20 cellular contexts compared by ENCODE assay signal in the genomic region with DNA sequence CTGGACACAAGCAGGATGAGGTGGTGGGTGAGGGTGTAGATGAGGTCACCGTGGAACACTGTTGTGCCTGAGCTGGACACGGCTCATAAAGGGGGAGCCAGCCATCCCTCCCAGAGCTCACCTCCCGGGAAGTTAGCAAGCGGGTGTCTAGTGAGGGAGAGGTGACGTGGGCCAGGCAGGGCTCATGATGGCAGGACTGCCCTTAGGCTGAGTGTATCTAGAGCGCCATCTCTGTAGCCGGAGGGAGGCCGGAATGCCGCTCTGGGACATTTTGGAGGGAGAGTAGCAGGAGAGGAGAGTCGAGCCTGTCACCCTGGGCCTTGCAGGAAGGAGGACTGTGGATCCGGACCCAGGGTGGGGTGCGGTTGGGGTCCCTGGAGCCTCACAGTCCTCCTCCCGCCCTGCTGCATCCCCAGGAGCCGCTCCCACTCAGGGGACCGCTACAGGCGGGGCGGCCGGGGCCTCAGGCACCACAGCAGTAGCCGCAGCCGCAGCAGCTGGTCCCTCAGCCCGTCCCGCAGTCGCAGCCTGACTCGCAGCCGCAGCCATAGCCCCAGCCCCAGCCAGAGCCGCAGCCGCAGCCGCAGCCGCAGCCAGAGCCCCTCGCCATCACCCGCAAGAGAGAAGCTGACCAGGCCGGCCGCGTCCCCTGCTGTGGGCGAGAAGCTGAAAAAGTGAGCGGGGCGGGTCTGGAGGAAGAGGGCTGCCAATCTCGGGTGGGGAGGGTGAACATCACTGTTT. TPM values are rescaled to one million over a fixed set of nuclear protein-coding genes. Genes with fewer than 3 reads are reported as not detected.
DNase-seq lines count a peak whose midpoint lies in the region; ATAC-seq and TF ChIP-seq lines count a peak whose summit lies in the region.
"Had no signal": no experiment of that assay in that cellular context is flagged by ENCODE, and none has a peak within 500 bp of the region (broad histone marks: within the 10 kb centered on the region; RNA-seq: fewer than 3 reads in every experiment).

No MANE protein-coding gene starts in this region.

- no peak for ATAC-seq in HG03565 (IDR thresholded peaks at IDR 0.05; ENCODE audit: unreplicated experiment)
- no peak for ATAC-seq in heart right ventricle
- ATAC-seq: PC-3 had no signal

- H3K14ac ChIP-seq in H9 (ENCODE audit: insufficient read depth, low read length) (no peak overlapping the region), neuronal stem cell (ENCODE audit: low read length) (no peak overlapping the region)

- H2AFZ ChIP-seq in H9 (ENCODE audit: low read length), result no peak overlapping the region
- H2AFZ ChIP-seq in neuronal stem cell (ENCODE audit: low read length), result no peak overlapping the region
- H2AFZ ChIP-seq: GM23248 had no signal

- H3K79me2 ChIP-seq in H9 (ENCODE audit: insufficient read depth, low read length), result no peaks in the 10 kb centered on the region

- H3K4me1 Mint-ChIP-seq in CD4-positive, alpha-beta memory T cell, result no peaks in the 10 kb centered on the region
- H3K4me1 Mint-ChIP-seq in H9, result peaks cover 6 to 16% of the 10 kb centered on the region in 2 experiments
- peaks cover 24% of the 10 kb centered on the region for H3K4me1 Mint-ChIP-seq in dendritic cell treated with granulocyte-macrophage colony-stimulating factor and Interleukin-4, amounts not matched to agents 40 ng/mL and 50 ng/mL, for 4 days (ENCODE audit: low read depth)

- H3K9me3 ChIP-seq in CD4-positive, alpha-beta memory T cell (ENCODE audit: control insufficient read depth in 1 of 2, low read length in 2 of 2), result no peaks in the 10 kb centered on the region
- H3K9me3 ChIP-seq in H9 (ENCODE audit: control insufficient read depth, low read depth, low read length) (no peaks in the 10 kb centered on the region), neuronal stem cell (replicated peaks in 1 of 2; ENCODE audit: control insufficient read depth in 2 of 2, insufficient read depth in 1 of 2, low read depth in 1 of 2, low read length in 2 of 2) (no peaks in the 10 kb centered on the region), heart right ventricle (no peaks in the 10 kb centered on the region)
- H3K9me3 ChIP-seq: MG63 had no signal

- H3K56ac ChIP-seq in H9 (ENCODE audit: insufficient read length, low read depth, low read length), result no peak overlapping the region

- H4K91ac ChIP-seq in H9 (ENCODE audit: insufficient read length, low read depth, low read length) (no peak overlapping the region), neuronal stem cell (ENCODE audit: low read depth, low read length, poor library complexity) (no peak overlapping the region)

- H3K79me1 ChIP-seq in H9 (ENCODE audit: insufficient read depth, low read depth, low read length, poor library complexity, severe bottlenecking) (no peaks in the 10 kb centered on the region), neuronal stem cell (ENCODE audit: low read depth, low read length) (peaks cover 15% of the 10 kb centered on the region)

- no peak overlapping the region for H2BK20ac ChIP-seq in H9 (ENCODE audit: low read depth, low read length, poor library complexity, severe bottlenecking)

- no peak for TF ChIP-seq CTCF in H9 (conservative IDR thresholded peaks at IDR 0.05)
- TF ChIP-seq CTCF in heart right ventricle (IDR thresholded peaks at IDR 0.05), result no peak

- H3T11ph ChIP-seq in H9 (ENCODE audit: low read length), result no peak overlapping the region

- no peak overlapping the region for H2BK5ac ChIP-seq in H9 (ENCODE audit: insufficient read length, low read length)
- H2BK5ac ChIP-seq in neuronal stem cell (ENCODE audit: low read length), result no peak overlapping the region

- no peak overlapping the region for H3K27ac ChIP-seq in CD4-positive, alpha-beta memory T cell (ENCODE audit: low read depth, low read length)
- H3K27ac ChIP-seq in H9 (ENCODE audit: insufficient read length, low read depth, low read length), result no peak overlapping the region
- no peak overlapping the region for H3K27ac ChIP-seq in neuronal stem cell (replicated peaks; ENCODE audit: low read length)
- H3K27ac ChIP-seq in heart right ventricle, result no peak overlapping the region
- H3K27ac ChIP-seq: C4-2B, GM23248 had no signal

- H3K18ac ChIP-seq in H9 (ENCODE audit: insufficient read length, low read depth, low read length) (no peak overlapping the region), neuronal stem cell (ENCODE audit: low read length) (no peak overlapping the region)

- no peaks in the 10 kb centered on the region for H3K23me2 ChIP-seq in H9 (ENCODE audit: insufficient read length, low read depth, low read length, poor library complexity, severe bottlenecking)

- H3K23ac ChIP-seq in H9 (ENCODE audit: insufficient read length, low read depth, low read length) (no peak overlapping the region), neuronal stem cell (ENCODE audit: low read depth, low read length, poor library complexity) (peak overlapping the region; percentile 34)

- peaks cover 19 to 46% of the 10 kb centered on the region in 2 donors for H3K36me3 Mint-ChIP-seq in CD4-positive, alpha-beta memory T cell
- peaks cover 40 to 74% (median 60%) of the 10 kb centered on the region in 3 experiments for H3K36me3 Mint-ChIP-seq in H9 (ENCODE audit: insufficient read depth in 1 of 3, low read depth in 3 of 3)
- peaks cover 100% of the 10 kb centered on the region for H3K36me3 Mint-ChIP-seq in dendritic cell treated with granulocyte-macrophage colony-stimulating factor and Interleukin-4, amounts not matched to agents 40 ng/mL and 50 ng/mL, for 4 days (ENCODE audit: low read depth)

- CTCF ChIA-PET in CD4-positive, alpha-beta memory T cell (lab: Charles Lee; ENCODE audit: partially characterized antibody), result no interaction called here

- H2AK5ac ChIP-seq in H9 (ENCODE audit: insufficient read length, low read length) (no peak overlapping the region), neuronal stem cell (ENCODE audit: low read depth, low read length) (no peak overlapping the region)

- no peaks in the 10 kb centered on the region for H3K4me1 ChIP-seq in CD4-positive, alpha-beta memory T cell (ENCODE audit: insufficient read depth, low read length)
- H3K4me1 ChIP-seq in H9 (ENCODE audit: insufficient read depth, low read length) (no peaks in the 10 kb centered on the region), neuronal stem cell (ENCODE audit: control insufficient read depth in 2 of 2, insufficient read depth in 1 of 2, low read depth in 1 of 2, low read length in 2 of 2) (no peaks in the 10 kb centered on the region), heart right ventricle (no peaks in the 10 kb centered on the region)

- WGBS in H9 (ENCODE audit: extremely low coverage, insufficient read length, low lambda C conversion rate), result no CpG with 5 or more reads among the region's 38 CpGs
- no CpG with 5 or more reads among the region's 38 CpGs for WGBS in neuronal stem cell (ENCODE audit: extremely low coverage in 2 of 2, insufficient read length in 2 of 2, insufficient replicate concordance in 1 of 2), 2 donors
- 85 to 91% methylated on average over 38 of the region's 38 CpGs for WGBS in heart right ventricle, 2 donors

- DNase-seq in CD4-positive, alpha-beta memory T cell, result no peak
- DNase-seq in H9, result no peak
- no peak for DNase-seq in neuronal stem cell (ENCODE audit: low spot score)
- DNase-seq in heart right ventricle, result no peak
- DNase-seq in activated effector memory CD4-positive, alpha-beta T cell treated with anti-CD3 and anti-CD28 coated beads, Interleukin-2, amount 50 U/mL, for 16 hours, result no peak
- DNase-seq in NCI-H526 (lab: John Stamatoyannopoulos, UW), result no peak
- DNase-seq: DMS79, GM23248, Karpas-422, MG63, NCI-H1048, NCI-H1436, NCI-H1930, NCI-H226, NCI-H524, PC-3 had no signal

- H2BK12ac ChIP-seq in H9 (ENCODE audit: insufficient read length, low read depth, low read length) (no peak overlapping the region), neuronal stem cell (ENCODE audit: low read length) (no peak overlapping the region)

- H3K36me3 ChIP-seq in CD4-positive, alpha-beta memory T cell (ENCODE audit: insufficient read depth, low read length), result peaks cover 38% of the 10 kb centered on the region
- H3K36me3 ChIP-seq in neuronal stem cell (replicated peaks in 1 of 2; ENCODE audit: control insufficient read depth in 2 of 2, insufficient read depth in 2 of 2, low read length in 2 of 2), result peaks cover 49 to 88% of the 10 kb centered on the region in 2 donors
- H3K36me3 ChIP-seq in heart right ventricle, result peaks cover 5 to 100% (median 66%) of the 10 kb centered on the region in 9 donors

- H3K4me3 ChIP-seq in CD4-positive, alpha-beta memory T cell (ENCODE audit: low read length in 2 of 2), result no peak overlapping the region
- H3K4me3 ChIP-seq in neuronal stem cell (ENCODE audit: low read length in 2 of 2) (peak overlapping the region in 1 of 2 donors; percentile 42), heart right ventricle (no peak overlapping the region)
- H3K4me3 ChIP-seq: GM23248, MG63 had no signal

- H3K4ac ChIP-seq in H9 (ENCODE audit: low read depth, low read length), result no peak overlapping the region
- H3K4ac ChIP-seq in neuronal stem cell (ENCODE audit: low read length), result no peak overlapping the region

- H3K27me3 ChIP-seq in CD4-positive, alpha-beta memory T cell (ENCODE audit: insufficient read depth, low read length), result no peaks in the 10 kb centered on the region
- H3K27me3 ChIP-seq in H9 (ENCODE audit: insufficient read depth, low read length) (no peaks in the 10 kb centered on the region), neuronal stem cell (ENCODE audit: control insufficient read depth in 3 of 3, insufficient read depth in 3 of 3, low read depth in 1 of 3, low read length in 3 of 3) (no peaks in the 10 kb centered on the region), heart right ventricle (no peaks in the 10 kb centered on the region)
- H3K27me3 ChIP-seq: MG63 had no signal

- intact Hi-C loops in CD4-positive, alpha-beta memory T cell (cut with micrococcal nuclease), result no loop called here
- intact Hi-C loops in dendritic cell treated with granulocyte-macrophage colony-stimulating factor and Interleukin-4, amounts not matched to agents 40 ng/mL and 50 ng/mL, for 4 days (cut with micrococcal nuclease), result no loop called here
- intact Hi-C loops in heart right ventricle (cut with DNase I), result no loop called here

- H3K4me3 Mint-ChIP-seq in CD4-positive, alpha-beta memory T cell, result no peak overlapping the region
- no peak overlapping the region; a peak in 1 of 5 replicates for H3K4me3 Mint-ChIP-seq in H9
- H3K4me3 Mint-ChIP-seq in dendritic cell treated with granulocyte-macrophage colony-stimulating factor and Interleukin-4, amounts not matched to agents 40 ng/mL and 50 ng/mL, for 4 days, result no peak overlapping the region

- H3K4me2 ChIP-seq in H9 (ENCODE audit: insufficient read depth, insufficient read length, low read length), result no peak overlapping the region
- no peak overlapping the region for H3K4me2 ChIP-seq in neuronal stem cell (ENCODE audit: insufficient read depth, low read length, poor library complexity, severe bottlenecking)

- H3K27me3 Mint-ChIP-seq in CD4-positive, alpha-beta memory T cell, result no peaks in the 10 kb centered on the region
- no peaks in the 10 kb centered on the region for H3K27me3 Mint-ChIP-seq in H9 (ENCODE audit: low read depth)
- no peaks in the 10 kb centered on the region for H3K27me3 Mint-ChIP-seq in dendritic cell treated with granulocyte-macrophage colony-stimulating factor and Interleukin-4, amounts not matched to agents 40 ng/mL and 50 ng/mL, for 4 days
- H3K27me3 Mint-ChIP-seq: IgD-negative memory B cell had no signal

- POLR2A ChIA-PET in CD4-positive, alpha-beta memory T cell (lab: Charles Lee; ENCODE audit: partially characterized antibody), result no interaction called here

- H4K8ac ChIP-seq in H9 (replicated peaks; ENCODE audit: insufficient read length, low read depth, low read length) (no peak overlapping the region), neuronal stem cell (ENCODE audit: low read depth, low read length) (no peak overlapping the region)

- H3K9me3 Mint-ChIP-seq in CD4-positive, alpha-beta memory T cell, result no peaks in the 10 kb centered on the region
- no peaks in the 10 kb centered on the region for H3K9me3 Mint-ChIP-seq in H9
- H3K9me3 Mint-ChIP-seq in dendritic cell treated with granulocyte-macrophage colony-stimulating factor and Interleukin-4, amounts not matched to agents 40 ng/mL and 50 ng/mL, for 4 days, result no peaks in the 10 kb centered on the region
- H3K9me3 Mint-ChIP-seq: IgD-negative memory B cell had no signal

- H4K20me1 ChIP-seq in H9 (ENCODE audit: control insufficient read depth, insufficient read depth, insufficient read length), result no peaks in the 10 kb centered on the region

- H3K9ac ChIP-seq in H9 (ENCODE audit: extremely low read depth, insufficient read length, low read length) (no peak overlapping the region), neuronal stem cell (ENCODE audit: low read depth, low read length, poor library complexity) (no peak overlapping the region)
- H3K9ac ChIP-seq: GM23248 had no signal

- H2BK15ac ChIP-seq in H9 (ENCODE audit: low read depth, low read length), result no peak overlapping the region
- no peak overlapping the region for H2BK15ac ChIP-seq in neuronal stem cell (ENCODE audit: low read length)

- no peak overlapping the region for H4K5ac ChIP-seq in H9 (ENCODE audit: insufficient read length, low read depth, low read length)

- H3K27ac Mint-ChIP-seq in CD4-positive, alpha-beta memory T cell, result peak overlapping the region in 4 of 7 donors; percentile 55 to 73 (median 58)
- H3K27ac Mint-ChIP-seq in H9, result peak overlapping the region; percentile 44 to 68 (median 60); a peak in 4 of 7 replicates
- peak overlapping the region; percentile 41 for H3K27ac Mint-ChIP-seq in dendritic cell treated with granulocyte-macrophage colony-stimulating factor and Interleukin-4, amounts not matched to agents 40 ng/mL and 50 ng/mL, for 4 days
- H3K27ac Mint-ChIP-seq: IgD-negative memory B cell had no signal

- H2BK120ac ChIP-seq in H9 (ENCODE audit: low read depth, low read length, poor library complexity, severe bottlenecking) (no peak overlapping the region), neuronal stem cell (ENCODE audit: low read depth, low read length) (no peak overlapping the region)

RNA-seq across cellular contexts. Expression of a gene that starts 9.2 kb away (rescaled TPM):
- 1 to 10 TPM; 1.7 to 1.9 TPM for total RNA-seq in CD4-positive, alpha-beta memory T cell
- polyA plus RNA-seq in CD4-positive, alpha-beta memory T cell, result 1 to 10 TPM in 1 of 2 donors, under 1 TPM in 1; 0.98 to 3.2 TPM
- total RNA-seq in H9 (2021) (14.3 and 14.8 TPM in 2 replicates), heart right ventricle (under 1 TPM in 5 of 10 donors, not detected in 5; 0.15 to 0.29 (median 0.21) TPM)
- polyA plus RNA-seq in neuronal stem cell (2013, experiment 1 of 2), result 1.2 TPM
- 1.0 TPM for polyA plus RNA-seq in neuronal stem cell (2013, experiment 2 of 2)
- under 1 TPM; 0.22 to 0.95 TPM for polyA plus RNA-seq in heart right ventricle
- total RNA-seq: GM23248 had no signal
- polyA plus RNA-seq: GM23248 had no signal

RNA-seq across cellular contexts. Expression of a gene that starts 12.0 kb away (rescaled TPM):
- total RNA-seq in CD4-positive, alpha-beta memory T cell, result 10 to 100 TPM; 15.9 to 17.6 TPM
- polyA plus RNA-seq in CD4-positive, alpha-beta memory T cell, result 10 to 100 TPM; 34.9 to 75.3 TPM
- total RNA-seq in H9 (2021) (46.0 and 47.2 TPM in 2 replicates), heart right ventricle (10 to 100 TPM; 10.7 to 23.5 (median 13.0) TPM)
- 19.2 TPM for polyA plus RNA-seq in neuronal stem cell (2013, experiment 1 of 2)
- polyA plus RNA-seq in neuronal stem cell (2013, experiment 2 of 2), result 18.7 TPM
- polyA plus RNA-seq in heart right ventricle, result 10 to 100 TPM; 25.9 to 38.2 TPM

RNA-seq across cellular contexts. Expression of a gene that starts 25.9 kb away (rescaled TPM):
- 10 to 100 TPM; 25.2 to 26.2 TPM for total RNA-seq in CD4-positive, alpha-beta memory T cell
- polyA plus RNA-seq in CD4-positive, alpha-beta memory T cell, result 1 to 10 TPM in 1 of 2 donors, under 1 TPM in 1; 0.31 to 1.4 TPM
- 29.9 and 33.6 TPM in 2 replicates for total RNA-seq in H9 (2021)
- polyA plus RNA-seq in neuronal stem cell (2013, experiment 1 of 2), result 15.6 TPM
- 15.8 TPM for polyA plus RNA-seq in neuronal stem cell (2013, experiment 2 of 2)
- 10 to 100 TPM; 12.5 to 19.2 (median 15.8) TPM for total RNA-seq in heart right ventricle
- polyA plus RNA-seq in heart right ventricle, result 10 to 100 TPM; 20.9 to 38.3 TPM

RNA-seq across cellular contexts. Expression of a gene that starts 28.2 kb away (rescaled TPM):
- total RNA-seq in CD4-positive, alpha-beta memory T cell, result 100 to 1,000 TPM; 156 to 163 TPM
- 10 to 100 TPM in 1 of 2 donors, 1 to 10 TPM in 1; 3.8 to 12.7 TPM for polyA plus RNA-seq in CD4-positive, alpha-beta memory T cell
- total RNA-seq in H9 (2021) (87.0 and 87.1 TPM in 2 replicates), heart right ventricle (10 to 100 TPM; 24.0 to 50.4 (median 30.0) TPM)
- polyA plus RNA-seq in neuronal stem cell (2013, experiment 1 of 2), result 37.0 TPM
- polyA plus RNA-seq in neuronal stem cell (2013, experiment 2 of 2), result 35.8 TPM
- 100 to 1,000 TPM in 1 of 2 donors, 10 to 100 TPM in 1; 26.9 to 142 TPM for polyA plus RNA-seq in heart right ventricle
